ENCODE assay signal across 8 cellular contexts in genomic region chr20:18566892-18567738, GRCh38.
DNase-seq lines count a peak whose midpoint lies in the region; FAIRE-seq and TF ChIP-seq lines count a peak whose summit lies in the region.

Gene SMIM26 (plus strand): TSS chr20:18567432. CDS start chr20:18567479, 47 bp downstream.

- peaks cover 16% of the 10 kb centered on the region for H3K4me1 ChIP-seq in Loucy (ENCODE audit: insufficient read depth, low read length, poor library complexity, severe bottlenecking)

- peak within 1 kb of the TSS; percentile 92 for H3K4me3 ChIP-seq in Loucy (ENCODE audit: low read length, poor library complexity, severe bottlenecking)
- peak within 1 kb of the TSS; percentile 77 for H3K4me3 ChIP-seq in fibroblast of pulmonary artery (replicated peaks; ENCODE audit: low read depth, low read length)

- peak within 1 kb of the TSS; percentile 91 for H2AFZ ChIP-seq in Loucy (ENCODE audit: low read length)

- no peaks in the 10 kb centered on the region for H4K20me1 ChIP-seq in Loucy (ENCODE audit: insufficient read depth, low read length, poor library complexity, severe bottlenecking)

- H3K9me2 ChIP-seq in Loucy (replicated peaks; ENCODE audit: low read depth, low read length), result no peaks in the 10 kb centered on the region

- H3K4me3 Mint-ChIP-seq in nephron, result peak within 1 kb of the TSS; percentile 93 to 99 (median 98)
- peak within 1 kb of the TSS; percentile 90 for H3K4me3 Mint-ChIP-seq in stimulated activated naive CD8-positive, alpha-beta T cell treated with anti-CD3 and anti-CD28 coated beads, Interleukin-15, Interleukin-2, amounts not matched to agents 100 ng/mL and 50 ng/mL, for 24 hours

- H3K4me1 Mint-ChIP-seq in nephron, result peaks cover 11% of the 10 kb centered on the region
- peaks cover 24% of the 10 kb centered on the region for H3K4me1 Mint-ChIP-seq in stimulated activated naive CD8-positive, alpha-beta T cell treated with anti-CD3 and anti-CD28 coated beads, Interleukin-15, Interleukin-2, amounts not matched to agents 100 ng/mL and 50 ng/mL, for 24 hours (ENCODE audit: low read depth)

- H3K4me2 ChIP-seq in Loucy (ENCODE audit: low read depth, low read length, poor library complexity, severe bottlenecking), result peak within 1 kb of the TSS; percentile 80

- TF ChIP-seq CTCF in Loucy (conservative IDR thresholded peaks at IDR 0.05; ENCODE audit: low read length) (no peak), fibroblast of pulmonary artery (IDR thresholded peaks at IDR 0.05; ENCODE audit: low read length, missing control alignments) (no peak), nephron (IDR thresholded peaks at IDR 0.05; ENCODE audit: unreplicated experiment in 3 of 3) (no peak)

- no peaks in the 10 kb centered on the region for H3K9me3 Mint-ChIP-seq in nephron
- H3K9me3 Mint-ChIP-seq in stimulated activated naive CD8-positive, alpha-beta T cell treated with anti-CD3 and anti-CD28 coated beads, Interleukin-15, Interleukin-2, amounts not matched to agents 100 ng/mL and 50 ng/mL, for 24 hours, result peaks cover 3% of the 10 kb centered on the region

- peaks cover 26% of the 10 kb centered on the region for H3K79me2 ChIP-seq in Loucy (ENCODE audit: insufficient read depth, low read length)

- H3K9me3 ChIP-seq in Loucy (ENCODE audit: insufficient read depth, low read depth, low read length), result no peaks in the 10 kb centered on the region

- DNase-seq in EL (peak; percentile 88), H54 (ENCODE audit: insufficient read length, low spot score) (peak; percentile 85), fibroblast of pulmonary artery (ENCODE audit: low read depth) (peak; percentile 89)
- DNase-seq in activated T-helper 9 cell treated with anti-CD3 and anti-CD28 coated beads, Interleukin-2, amount 50 U/mL, for 16 hours (ENCODE audit: low read depth), result peak; percentile 90

- H3K27ac Mint-ChIP-seq in nephron, result peak within 1 kb of the TSS; percentile 96 to 99 (median 99)
- H3K27ac Mint-ChIP-seq in stimulated activated naive CD8-positive, alpha-beta T cell treated with anti-CD3 and anti-CD28 coated beads, Interleukin-15, Interleukin-2, amounts not matched to agents 100 ng/mL and 50 ng/mL, for 24 hours, result peak within 1 kb of the TSS; percentile 96

- H3K27me3 Mint-ChIP-seq in nephron (ENCODE audit: low read depth), result no peaks in the 10 kb centered on the region
- no peaks in the 10 kb centered on the region for H3K27me3 Mint-ChIP-seq in stimulated activated naive CD8-positive, alpha-beta T cell treated with anti-CD3 and anti-CD28 coated beads, Interleukin-15, Interleukin-2, amounts not matched to agents 100 ng/mL and 50 ng/mL, for 24 hours

- no peaks in the 10 kb centered on the region for H3K27me3 ChIP-seq in Loucy (ENCODE audit: insufficient read depth, low read length, poor library complexity, severe bottlenecking)

- peaks cover 13% of the 10 kb centered on the region; the same call in 1 of the 2 replicates for H3K36me3 ChIP-seq in Loucy (ENCODE audit: insufficient read depth, low read length)

- TF ChIP-seq POLR2A in H54 (IDR thresholded peaks at IDR 0.05; ENCODE audit: low read depth, low read length), result peak; percentile 93
- peak; percentile 89 for TF ChIP-seq POLR2A in Raji (IDR thresholded peaks at IDR 0.05; ENCODE audit: insufficient read depth, low read depth, low read length)

- peak; percentile 75 for FAIRE-seq in H54 (lab: Jason Lieb, UNC)

- peaks cover 40% of the 10 kb centered on the region for H3K36me3 Mint-ChIP-seq in nephron (ENCODE audit: low read depth)
- H3K36me3 Mint-ChIP-seq in stimulated activated naive CD8-positive, alpha-beta T cell treated with anti-CD3 and anti-CD28 coated beads, Interleukin-15, Interleukin-2, amounts not matched to agents 100 ng/mL and 50 ng/mL, for 24 hours (ENCODE audit: low read depth), result peaks cover 34% of the 10 kb centered on the region

- H3K9ac ChIP-seq in Loucy (ENCODE audit: low read depth, low read length, poor library complexity, severe bottlenecking), result peak within 1 kb of the TSS; percentile 91

- H3F3A ChIP-seq in Loucy (ENCODE audit: low read depth), result no peaks in the 10 kb centered on the region

Comparison
In these comparisons a context has a peak if more than half of its experiments do, and no peak if none do; other contexts are left out.
1. Peak in every context shown above with its lines: DNase-seq and H3K4me3 ChIP-seq.